Comparison of ENCODE assay signal across 1 cellular context in genomic region chr22:31917227-31917921, GRCh38.
A peak's percentile ranks its signal among the peaks of the same experiment; 100 is the strongest.
TF ChIP-seq lines count a peak whose summit lies in the region.

No MANE protein-coding gene starts in this region.

TF ChIP-seq in GM12878, 131 proteins besides CTCF, POLR2A, EP300 and RAD21 (continued from another document):
- TF ChIP-seq RCOR1 (conservative IDR thresholded peaks at IDR 0.05; ENCODE audit: low read depth, low read length) (no peak), MTA2 (IDR thresholded peaks at IDR 0.05; ENCODE audit: low read depth) (peak; percentile 32; the same call in 1 of the 2 replicates), EED (IDR thresholded peaks at IDR 0.05; ENCODE audit: low read depth) (peak; percentile 98), NFIC (IDR thresholded peaks at IDR 0.05; ENCODE audit: low read depth, low read length) (peak; percentile 43; the same call in 1 of the 2 replicates), ZNF622 (IDR thresholded peaks at IDR 0.05) (no peak), TAF1 (IDR thresholded peaks at IDR 0.05; ENCODE audit: borderline replicate concordance, low read depth, low read length) (no peak), RUNX3 (IDR thresholded peaks at IDR 0.05; ENCODE audit: low read length) (peak; percentile 73), SMC3 (IDR thresholded peaks at IDR 0.05; ENCODE audit: borderline replicate concordance, low read length) (no peak), MTA3 (IDR thresholded peaks at IDR 0.05; ENCODE audit: borderline replicate concordance, low read length) (no peak), IKZF1 (conservative IDR thresholded peaks at IDR 0.05) (peak; percentile 97), JUNB (IDR thresholded peaks at IDR 0.05) (peak; percentile 61), HDGF (IDR thresholded peaks at IDR 0.05) (0 out of 2 replicates have a peak, but pooled peaks have one; percentile 33), SPI1 (IDR thresholded peaks at IDR 0.05; ENCODE audit: borderline replicate concordance, insufficient read depth, low read depth, low read length) (peak; percentile 98), FOS (IDR thresholded peaks at IDR 0.05; ENCODE audit: borderline replicate concordance, extremely low read depth, insufficient read length) (no peak), ETV6 (conservative IDR thresholded peaks at IDR 0.05 in 1 of 2, IDR thresholded peaks at IDR 0.05 in 1 of 2; ENCODE audit: borderline replicate concordance in 1 of 2, low read depth in 1 of 2) (peak in 1 of 2 experiments; percentile 84; a peak in 2 of 4 replicates), TARDBP (IDR thresholded peaks at IDR 0.05; ENCODE audit: borderline replicate concordance) (no peak), GATAD2B (conservative IDR thresholded peaks at IDR 0.05; ENCODE audit: low read depth) (peak; percentile 64; the same call in 1 of the 2 replicates), BCLAF1 (IDR thresholded peaks at IDR 0.05) (no peak), CUX1 (IDR thresholded peaks at IDR 0.05; ENCODE audit: insufficient replicate concordance, low read depth, low read length) (no peak), RELA (IDR thresholded peaks at IDR 0.05; ENCODE audit: borderline replicate concordance, partially characterized antibody) (peak; percentile 6), CREM (IDR thresholded peaks at IDR 0.05; ENCODE audit: low read depth) (peak; percentile 30; the same call in 1 of the 2 replicates), PAX5 (IDR thresholded peaks at IDR 0.05; ENCODE audit: borderline replicate concordance, low read depth, low read length) (0 out of 2 replicates have a peak, but pooled peaks have one; percentile 30), MAX (IDR thresholded peaks at IDR 0.05; ENCODE audit: low read depth, low read length) (peak; percentile 31; the same call in 1 of the 2 replicates), ATF2 (IDR thresholded peaks at IDR 0.05; ENCODE audit: low read length) (no peak; the same call in 1 of the 2 replicates), BACH1 (IDR thresholded peaks at IDR 0.05; ENCODE audit: borderline replicate concordance) (0 out of 2 replicates have a peak, but pooled peaks have one; percentile 53), BHLHE40 (IDR thresholded peaks at IDR 0.05; ENCODE audit: borderline replicate concordance in 1 of 2, low read depth in 2 of 2, low read length in 1 of 2) (peak in 1 of 2 experiments; percentile 33; a peak in 2 of 4 replicates), SKIL (IDR thresholded peaks at IDR 0.05; ENCODE audit: low read depth, poor library complexity, severe bottlenecking) (peak; percentile 79), MEF2B (IDR thresholded peaks at IDR 0.05; ENCODE audit: partially characterized antibody, poor library complexity, severe bottlenecking) (peak; percentile 55)
TF ChIP-seq in GM12878: peak in this region for 26.
